Comparison of ENCODE assay signal across 1 cellular context in the genomic region with DNA sequence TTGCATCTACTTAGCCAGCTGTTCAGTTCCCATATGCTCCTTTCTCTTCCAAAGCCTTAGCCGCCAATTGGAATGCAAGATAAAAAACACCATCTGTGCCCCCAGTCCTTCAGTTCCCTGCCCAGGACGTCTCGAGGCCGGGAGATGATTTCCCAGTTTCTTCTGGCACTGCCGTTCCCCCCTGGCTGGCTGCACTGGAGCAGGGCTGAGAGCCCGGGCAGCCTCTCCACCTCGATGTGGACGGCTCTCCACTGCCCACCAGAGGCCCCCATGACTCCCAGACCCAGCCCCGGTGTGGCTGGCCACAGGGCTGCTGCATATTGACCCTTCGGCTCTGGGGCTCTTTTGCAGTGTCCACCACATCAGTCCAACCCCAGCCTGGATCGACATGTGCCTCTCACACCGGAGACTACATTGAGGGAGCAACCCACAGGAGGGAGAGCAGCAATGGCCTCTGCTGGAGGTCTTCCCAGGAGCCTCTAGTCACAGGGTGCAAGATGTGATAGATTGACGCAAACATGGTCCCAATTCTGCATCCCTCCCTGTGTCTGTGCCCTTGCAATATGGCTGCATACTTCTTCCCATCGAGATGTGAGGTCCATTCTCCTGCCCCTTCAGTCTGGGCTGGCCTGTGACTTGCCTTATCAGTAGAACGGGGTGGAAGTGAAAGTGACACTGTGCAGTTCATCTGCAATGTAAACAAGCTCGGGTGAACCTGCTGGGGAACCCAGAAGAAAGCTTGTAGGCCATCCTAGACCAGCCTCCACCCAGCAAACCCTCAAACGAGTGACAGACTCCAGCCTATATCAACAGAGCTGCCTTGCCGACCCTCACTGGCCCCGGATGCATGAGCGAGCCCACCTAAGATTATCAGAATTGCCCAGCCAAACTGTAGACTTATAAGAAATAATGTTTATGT.
TF ChIP-seq lines count a peak whose summit lies in the region.

No MANE protein-coding gene starts in this region.

TF ChIP-seq in GM12878, 131 proteins besides CTCF, POLR2A, EP300 and RAD21:
- no peak for TF ChIP-seq TBL1XR1 (IDR thresholded peaks at IDR 0.05; ENCODE audit: low read depth, low read length)
- peak; percentile 30; the same call in 1 of the 2 replicates for TF ChIP-seq SPI1 (IDR thresholded peaks at IDR 0.05; ENCODE audit: borderline replicate concordance, insufficient read depth, low read depth, low read length)
- TF ChIP-seq NFIC (IDR thresholded peaks at IDR 0.05; ENCODE audit: low read depth, low read length), result no peak
- TF ChIP-seq FOXK2 (IDR thresholded peaks at IDR 0.05), result peak; percentile 58; the same call in 1 of the 2 replicates
- TF ChIP-seq EZH2 (IDR thresholded peaks at IDR 0.05; ENCODE audit: borderline replicate concordance, control insufficient read depth, low read depth, low read length), result no peak
- TF ChIP-seq CEBPZ (IDR thresholded peaks at IDR 0.05; ENCODE audit: low read depth, low read length), result no peak
